ENCODE assay signal across 8 cellular contexts in the genomic region with DNA sequence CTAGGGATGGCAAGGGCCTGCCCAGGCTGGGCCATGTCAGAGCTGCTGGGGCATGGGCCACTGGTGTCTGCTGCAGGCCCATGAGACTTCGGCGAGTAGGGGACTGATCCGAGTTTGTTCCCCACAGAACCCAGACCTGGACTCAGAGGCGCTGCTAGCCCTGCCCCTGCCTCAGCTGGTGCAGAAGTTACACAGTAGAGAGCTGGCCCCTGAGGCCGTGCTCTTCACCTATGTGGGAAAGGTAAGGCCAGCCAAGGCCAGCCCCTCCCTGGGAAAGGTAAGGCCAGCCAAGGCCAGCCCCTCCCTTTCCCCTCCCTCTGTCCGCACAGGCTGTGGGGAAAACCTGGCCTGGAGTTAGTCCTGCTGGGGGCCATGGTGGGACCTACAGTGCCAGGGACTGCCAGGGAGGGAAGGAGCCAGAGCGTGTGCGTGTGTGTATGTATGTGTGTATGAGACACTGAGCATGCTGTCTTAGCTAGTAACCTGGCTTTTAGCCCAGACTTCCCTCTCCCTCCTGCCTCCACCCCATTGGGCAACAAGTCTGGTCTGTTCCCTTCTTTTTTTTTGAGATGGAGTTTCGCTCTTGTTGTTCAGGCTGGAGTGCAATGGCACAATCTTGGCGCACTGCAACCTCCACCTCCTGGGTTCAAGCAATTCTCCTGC. TPM values are rescaled to one million over a fixed set of nuclear protein-coding genes. Genes with fewer than 3 reads are reported as not detected.
DNase-seq lines count a peak whose midpoint lies in the region; ATAC-seq and TF ChIP-seq lines count a peak whose summit lies in the region.

No MANE protein-coding gene starts in this region.

- H3K27me3 ChIP-seq in Panc1 (ENCODE audit: control insufficient read depth, insufficient read depth, low read length) (no peaks in the 10 kb centered on the region), trophoblast cell (ENCODE audit: insufficient read depth, low read length) (no peaks in the 10 kb centered on the region), spleen (replicated peaks in 1 of 7) (no peaks in the 10 kb centered on the region)

- H2BK12ac ChIP-seq in trophoblast cell (ENCODE audit: low read length): no peak overlapping the region

- H3K14ac ChIP-seq in trophoblast cell (ENCODE audit: low read length): no peak overlapping the region

- H3K9ac ChIP-seq in trophoblast cell (ENCODE audit: low read length): no peak overlapping the region

- H3K4ac ChIP-seq in trophoblast cell (ENCODE audit: low read depth, low read length): no peak overlapping the region

- H3K27ac ChIP-seq in Panc1 (ENCODE audit: low read length) (no peak overlapping the region), trophoblast cell (ENCODE audit: low read depth, low read length) (no peak overlapping the region), spleen (no peak overlapping the region)

- no peak overlapping the region for H2AK5ac ChIP-seq in trophoblast cell (ENCODE audit: low read length)

- DNase-seq in SIG-M5 treated with dmso at 0.1 percent for 504 hours (lab: John Stamatoyannopoulos, UW; ENCODE audit: unreplicated experiment): peak; percentile 65
- no peak for DNase-seq in SIG-M5 (lab: John Stamatoyannopoulos, UW)
- no peak for DNase-seq in Panc1 (ENCODE audit: low read depth, low spot score)
- peak; percentile 98 for DNase-seq in fibroblast of the aortic adventitia (ENCODE audit: low read depth)
- peak; percentile 83 to 85 for DNase-seq in trophoblast cell
- DNase-seq in spleen: no peak

- H3K9me3 ChIP-seq in Panc1 (ENCODE audit: control insufficient read depth, insufficient read depth, low read depth, low read length): no peaks in the 10 kb centered on the region
- H3K9me3 ChIP-seq in trophoblast cell (ENCODE audit: insufficient read depth, low read depth, low read length): peaks cover 2% of the 10 kb centered on the region
- no peaks in the 10 kb centered on the region for H3K9me3 ChIP-seq in spleen

- H3K4me1 ChIP-seq in Panc1 (ENCODE audit: control insufficient read depth, insufficient read depth, low read length): peaks cover 14% of the 10 kb centered on the region
- peaks cover 4 to 9% of the 10 kb centered on the region in 2 experiments for H3K4me1 ChIP-seq in trophoblast cell (ENCODE audit: control insufficient read depth in 1 of 2, insufficient read depth in 2 of 2, low read length in 2 of 2)
- peaks cover 0 to 30% (median 15%) of the 10 kb centered on the region in 6 donors for H3K4me1 ChIP-seq in spleen

- POLR2A ChIA-PET in Panc1 (lab: Charles Lee): interaction anchor here (0.7 to 0.8 kb wide), 3 partner anchors 9 to 40 kb away, joined by 3 to 5 read pairs (median 5); no protein-coding TSS in a partner anchor

- H2AFZ ChIP-seq in trophoblast cell (ENCODE audit: insufficient read depth, low read length, poor library complexity): no peak overlapping the region

- no peak overlapping the region for H3K18ac ChIP-seq in trophoblast cell (ENCODE audit: low read length)

- peak overlapping the region in 1 of 2 experiments; percentile 20; a peak in 1 of 4 replicates for H3K4me3 ChIP-seq in Panc1 (ENCODE audit: low read depth in 2 of 2, low read length in 2 of 2)
- H3K4me3 ChIP-seq in fibroblast of the aortic adventitia (ENCODE audit: low read depth, low read length): no peak overlapping the region
- H3K4me3 ChIP-seq in trophoblast cell (ENCODE audit: low read depth, low read length): no peak overlapping the region
- H3K4me3 ChIP-seq in spleen: no peak overlapping the region

- H3K79me2 ChIP-seq in trophoblast cell (ENCODE audit: control insufficient read depth, insufficient read depth, low read length, poor library complexity): no peaks in the 10 kb centered on the region

- in situ Hi-C loops in Panc1 (cut with HindIII; ENCODE audit: low pct_unique_long_range_greater_than_20kb, low sequenced_read_pairs): no loop called here

- H3K36me3 ChIP-seq in Panc1 (ENCODE audit: control insufficient read depth, insufficient read depth, low read length): no peaks in the 10 kb centered on the region
- H3K36me3 ChIP-seq in trophoblast cell (ENCODE audit: control insufficient read depth in 1 of 2, insufficient read depth in 2 of 2, low read length in 2 of 2): no peaks in the 10 kb centered on the region
- no peaks in the 10 kb centered on the region for H3K36me3 ChIP-seq in spleen

- H3K79me1 ChIP-seq in trophoblast cell (ENCODE audit: low read length): no peaks in the 10 kb centered on the region

- WGBS in trophoblast cell (ENCODE audit: extremely low coverage, insufficient coverage, insufficient read length): no CpG with 5 or more reads among the region's 10 CpGs
- 46 to 63% (median 53%) methylated on average over 6 to 10 of the region's 10 CpGs for WGBS in spleen, 5 donors

- no peak overlapping the region for H2BK120ac ChIP-seq in trophoblast cell (ENCODE audit: insufficient read depth, low read length, poor library complexity)

- ATAC-seq in Panc1 (peak; percentile 79), HG03097 (IDR thresholded peaks at IDR 0.05; ENCODE audit: low FRiP score, unreplicated experiment) (no peak), GM21717 (IDR thresholded peaks at IDR 0.05; ENCODE audit: unreplicated experiment) (no peak)

- intact Hi-C loops in Panc1 (cut with micrococcal nuclease; ENCODE audit: unreplicated experiment) (loop anchor here (1.0 kb wide), 1 partner anchor 8 kb away; a partner anchor contains a TSS), spleen (cut with DNase I; ENCODE audit: low total_unique reads) (no loop called here)

- CTCF ChIA-PET in Panc1 (lab: Charles Lee): no interaction called here

- H3K4me2 ChIP-seq in trophoblast cell (ENCODE audit: low read length): no peak overlapping the region

- H3K23ac ChIP-seq in trophoblast cell (ENCODE audit: low read length): no peak overlapping the region

- TF ChIP-seq POLR2A in spleen (IDR thresholded peaks at IDR 0.05): no peak

- H4K12ac ChIP-seq in trophoblast cell (ENCODE audit: low read depth, low read length): no peak overlapping the region

- H4K8ac ChIP-seq in trophoblast cell (ENCODE audit: low read depth, low read length): no peak overlapping the region

- no peak overlapping the region for H2BK5ac ChIP-seq in trophoblast cell (ENCODE audit: low read depth, low read length, poor library complexity)

- TF ChIP-seq CTCF in Panc1 (IDR thresholded peaks at IDR 0.05): no peak
- TF ChIP-seq CTCF in fibroblast of the aortic adventitia (IDR thresholded peaks at IDR 0.05; ENCODE audit: insufficient read depth, low read length): no peak
- no peak for TF ChIP-seq CTCF in spleen (IDR thresholded peaks at IDR 0.05 in 8 of 11, conservative IDR thresholded peaks at IDR 0.05 in 3 of 11)

- H4K91ac ChIP-seq in trophoblast cell (ENCODE audit: low read depth, low read length): no peak overlapping the region

- no TSS peak for BruUV-seq in Panc1 (replicated peaks; lab: Mats Ljungman, UMichigan)

RNA-seq across cellular contexts. Expression of a gene that starts 8.0 kb away (rescaled TPM):
- total RNA-seq in Panc1 (2021; ENCODE audit: unreplicated experiment): 25.9 TPM
- polyA plus RNA-seq in Panc1 (2012; ENCODE audit: insufficient read length): 25.5 TPM
- total RNA-seq in fibroblast of the aortic adventitia (ENCODE audit: low replicate concordance): 0.18 and 0.65 TPM in 2 replicates
- 2.6 and 2.7 TPM in 2 replicates for polyA plus RNA-seq in trophoblast cell (2013)
- 10 to 100 TPM in 1 of 7 donors, 1 to 10 TPM in 6; 5.2 to 15.3 (median 7.3) TPM for total RNA-seq in spleen
- polyA plus RNA-seq in spleen: 10 to 100 TPM in 1 of 3 donors, 1 to 10 TPM in 2; 5.3 to 10.5 (median 9.6) TPM

Comparison
In these comparisons a context has a peak if more than half of its experiments do, and no peak if none do; other contexts are left out.
1. DNase-seq: peak in SIG-M5 treated with dmso at 0.1 percent for 504 hours (single experiment), fibroblast of the aortic adventitia (single experiment) and trophoblast cell (2 of 2); none in SIG-M5 (single experiment), Panc1 (single experiment) and spleen (single experiment).